8 cellular contexts compared by ENCODE assay signal in genomic region chr1:153946622-153947246, GRCh38. TPM values are rescaled to one million over a fixed set of nuclear protein-coding genes. Genes with fewer than 3 reads are reported as not detected.
DNase-seq lines count a peak whose midpoint lies in the region; ATAC-seq and TF ChIP-seq lines count a peak whose summit lies in the region.

Gene DENND4B (minus strand): TSS chr1:153946718. CDS start chr1:153944374, 2,344 bp downstream.

- H3K9me3 Mint-ChIP-seq in activated T-helper 17 cell treated with anti-CD3 and anti-CD28 coated beads, Interleukin-2, amount 50 U/mL, for 72 hours, result no peaks in the 10 kb centered on the region
- no peaks in the 10 kb centered on the region for H3K9me3 Mint-ChIP-seq in natural killer cell
- H3K9me3 Mint-ChIP-seq in stimulated activated naive CD8-positive, alpha-beta T cell treated with anti-CD3 and anti-CD28 coated beads, Interleukin-15, amount 100 ng/mL, for 72 hours, result no peaks in the 10 kb centered on the region

- peak within 1 kb of the TSS; percentile 90 for H3K4me3 Mint-ChIP-seq in activated T-helper 17 cell treated with anti-CD3 and anti-CD28 coated beads, Interleukin-2, amount 50 U/mL, for 72 hours
- H3K4me3 Mint-ChIP-seq in natural killer cell, result peak within 1 kb of the TSS; percentile 94
- H3K4me3 Mint-ChIP-seq in stimulated activated naive CD8-positive, alpha-beta T cell treated with anti-CD3 and anti-CD28 coated beads, Interleukin-15, amount 100 ng/mL, for 72 hours, result peak within 1 kb of the TSS; percentile 89 to 97

- intact Hi-C loops in natural killer cell (cut with micrococcal nuclease), result loop anchor here (1.0 kb wide), 1 partner anchor 149 kb away; no protein-coding TSS in a partner anchor

- ATAC-seq in GM21515 (IDR thresholded peaks at IDR 0.05; ENCODE audit: unreplicated experiment) (peak; percentile 52), natural killer cell (peak; percentile 65 to 79 (median 70))
- peak; percentile 71 for ATAC-seq in activated T-helper 17 cell treated with anti-CD3 and anti-CD28 coated beads, Interleukin-2, amount 50 U/mL, for 72 hours (replicated peaks)
- peak; percentile 73 for ATAC-seq in stimulated activated naive CD8-positive, alpha-beta T cell treated with anti-CD3 and anti-CD28 coated beads, Interleukin-15, amount 100 ng/mL, for 72 hours

- H3K27ac ChIP-seq in Peyer's patch, result peak within 1 kb of the TSS; percentile 97 to 100 (median 99)

- DNase-seq in DMS153 treated with DMSO at 0.1 percent for 48 hours (lab: John Stamatoyannopoulos, UW; ENCODE audit: unreplicated experiment) (peak; percentile 85), HuH-7 (ENCODE audit: low spot score) (peak; percentile 100), Peyer's patch (peak; percentile 74 to 91 (median 88)), fibroblast of mammary gland (ENCODE audit: low read depth) (peak; percentile 70), natural killer cell (peak; percentile 77)
- peak; percentile 79 to 80 for DNase-seq in stimulated activated naive CD8-positive, alpha-beta T cell treated with anti-CD3 and anti-CD28 coated beads, Interleukin-15, amount 100 ng/mL, for 72 hours

- H3K36me3 ChIP-seq in Peyer's patch, result peaks cover 0 to 62% (median 0%) of the 10 kb centered on the region in 3 donors

- no peaks in the 10 kb centered on the region for H3K27me3 ChIP-seq in Peyer's patch

- H3K4me1 ChIP-seq in Peyer's patch, result peaks cover 0 to 21% (median 8%) of the 10 kb centered on the region in 4 donors

- TF ChIP-seq POLR2A in Peyer's patch (IDR thresholded peaks at IDR 0.05), result no peak

- H3K27me3 Mint-ChIP-seq in activated T-helper 17 cell treated with anti-CD3 and anti-CD28 coated beads, Interleukin-2, amount 50 U/mL, for 72 hours, result no peaks in the 10 kb centered on the region
- H3K27me3 Mint-ChIP-seq in natural killer cell (ENCODE audit: low read depth in 2 of 2), result no peaks in the 10 kb centered on the region
- H3K27me3 Mint-ChIP-seq in stimulated activated naive CD8-positive, alpha-beta T cell treated with anti-CD3 and anti-CD28 coated beads, Interleukin-15, amount 100 ng/mL, for 72 hours, result no peaks in the 10 kb centered on the region

- peak; percentile 86 to 98 (median 89) for TF ChIP-seq CTCF in Peyer's patch (IDR thresholded peaks at IDR 0.05)
- peak; percentile 60 for TF ChIP-seq CTCF in fibroblast of mammary gland (conservative IDR thresholded peaks at IDR 0.05; ENCODE audit: control insufficient read depth, insufficient read depth, low read depth, low read length)
- peak; percentile 84 for TF ChIP-seq CTCF in natural killer cell (IDR thresholded peaks at IDR 0.05)

- no peaks in the 10 kb centered on the region for H3K9me3 ChIP-seq in Peyer's patch

- peaks cover 86% of the 10 kb centered on the region for H3K36me3 Mint-ChIP-seq in activated T-helper 17 cell treated with anti-CD3 and anti-CD28 coated beads, Interleukin-2, amount 50 U/mL, for 72 hours (ENCODE audit: low read depth)
- H3K36me3 Mint-ChIP-seq in natural killer cell, result peaks cover 13% of the 10 kb centered on the region

- peaks cover 30% of the 10 kb centered on the region for H3K4me1 Mint-ChIP-seq in activated T-helper 17 cell treated with anti-CD3 and anti-CD28 coated beads, Interleukin-2, amount 50 U/mL, for 72 hours
- H3K4me1 Mint-ChIP-seq in natural killer cell, result peaks cover 39 to 51% of the 10 kb centered on the region in 2 donors
- H3K4me1 Mint-ChIP-seq in stimulated activated naive CD8-positive, alpha-beta T cell treated with anti-CD3 and anti-CD28 coated beads, Interleukin-15, amount 100 ng/mL, for 72 hours, result peaks cover 57% of the 10 kb centered on the region

- H3K27ac Mint-ChIP-seq in activated T-helper 17 cell treated with anti-CD3 and anti-CD28 coated beads, Interleukin-2, amount 50 U/mL, for 72 hours, result peak within 1 kb of the TSS; percentile 96
- peak within 1 kb of the TSS; percentile 92 to 96 for H3K27ac Mint-ChIP-seq in natural killer cell
- peak within 1 kb of the TSS; percentile 97 to 98 for H3K27ac Mint-ChIP-seq in stimulated activated naive CD8-positive, alpha-beta T cell treated with anti-CD3 and anti-CD28 coated beads, Interleukin-15, amount 100 ng/mL, for 72 hours

- peak within 1 kb of the TSS; percentile 89 to 99 (median 98) for H3K4me3 ChIP-seq in Peyer's patch
- peak within 1 kb of the TSS; percentile 65 for H3K4me3 ChIP-seq in fibroblast of mammary gland (ENCODE audit: control insufficient read depth, low read depth, low read length)

RNA-seq across cellular contexts. Expression of gene DENND4B, which starts in this region (rescaled TPM):
- total RNA-seq in Peyer's patch (100 to 1,000 TPM in 2 of 4 donors, 10 to 100 TPM in 2; 48.2 to 130 (median 91.6) TPM), natural killer cell (100 to 1,000 TPM; 244 to 322 (median 291) TPM)
- total RNA-seq in activated T-helper 17 cell treated with anti-CD3 and anti-CD28 coated beads, Interleukin-2, amount 50 U/mL, for 72 hours, result 100 to 1,000 TPM in 1 of 2 donors, 10 to 100 TPM in 1; 98.0 to 130 TPM

Comparison
In these comparisons a context has a peak if more than half of its experiments do, and no peak if none do; other contexts are left out.
1. Peak in every context shown above with its lines: DNase-seq, ATAC-seq, H3K4me3 ChIP-seq and H3K27ac ChIP-seq.